In the genomic region with DNA sequence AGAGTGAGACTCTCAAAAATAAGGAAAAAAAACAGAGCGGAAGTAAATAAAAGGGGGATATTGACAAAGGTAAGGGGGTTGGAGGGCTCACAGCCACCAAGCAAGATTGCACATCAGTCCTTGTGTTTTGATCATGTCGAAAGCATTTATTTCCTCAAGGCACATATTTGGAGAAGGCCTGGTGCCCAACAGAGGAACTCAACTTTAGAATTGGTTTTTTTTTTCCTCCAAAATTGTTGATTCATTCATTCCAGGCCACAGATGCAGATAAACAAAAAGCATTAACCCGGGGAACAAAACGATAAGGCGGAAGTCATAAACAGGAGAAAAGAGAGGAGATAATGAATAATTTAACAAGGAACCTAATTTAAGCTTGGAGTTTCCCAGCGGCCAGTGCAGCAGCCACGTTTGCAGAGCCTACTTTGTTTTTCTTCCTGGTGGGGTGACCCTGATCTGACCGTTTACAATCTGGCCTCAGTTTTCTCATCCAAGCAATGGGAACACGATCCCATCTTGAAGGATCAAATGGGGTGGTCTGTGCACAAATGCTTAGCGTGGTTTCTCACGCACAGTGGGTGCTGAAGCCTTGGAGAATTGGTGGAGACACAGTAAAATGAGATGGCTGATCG, we compare ENCODE assay signal across 17 cellular contexts. TPM values are rescaled to one million over a fixed set of nuclear protein-coding genes. Genes with fewer than 3 reads are reported as not detected.
"Had no signal": no experiment of that assay in that cellular context is flagged by ENCODE, and none has a peak within 500 bp of the region (broad histone marks: within the 10 kb centered on the region; RNA-seq: fewer than 3 reads in every experiment).

No MANE protein-coding gene starts in this region.

- H3K4me3 Mint-ChIP-seq: activated naive CD4-positive, alpha-beta T cell treated with anti-CD3 and anti-CD28 coated beads, Interleukin-2, amount 50 U/mL, for 24 hours; dendritic cell treated with granulocyte-macrophage colony-stimulating factor and Interleukin-4, amounts not matched to agents 40 ng/mL and 50 ng/mL, for 4 days had no signal

- H3K9ac ChIP-seq: parathyroid adenoma had no signal

- H3K9me3 Mint-ChIP-seq: dendritic cell treated with granulocyte-macrophage colony-stimulating factor and Interleukin-4, amounts not matched to agents 40 ng/mL and 50 ng/mL, for 4 days had no signal

- H3K27ac Mint-ChIP-seq: activated naive CD4-positive, alpha-beta T cell treated with anti-CD3 and anti-CD28 coated beads, Interleukin-2, amount 50 U/mL, for 24 hours; activated T-cell treated with anti-CD3 and anti-CD28 coated beads, Interleukin-2, amount 50 U/mL, for 72 hours; dendritic cell treated with granulocyte-macrophage colony-stimulating factor and Interleukin-4, amounts not matched to agents 40 ng/mL and 50 ng/mL, for 4 days had no signal

- H3K4me1 ChIP-seq: parathyroid adenoma had no signal

- H2AFZ ChIP-seq: parathyroid adenoma had no signal

- ATAC-seq: activated T-cell treated with anti-CD3 and anti-CD28 coated beads, Interleukin-2, amount 50 U/mL, for 72 hours; esophagus mucosa; mucosa of descending colon had no signal

- H3K79me2 ChIP-seq: parathyroid adenoma had no signal

- H3K4me3 ChIP-seq: adrenal gland, mucosa of descending colon had no signal

- H3K9me3 ChIP-seq: adrenal gland, mucosa of descending colon, neutrophil had no signal

- H3K36me3 ChIP-seq: adrenal gland, neutrophil had no signal

- DNase-seq: activated CD4-positive, alpha-beta T cell treated with anti-CD3 and anti-CD28 coated beads, Interleukin-2, amount 50 U/mL, for 4 hours; activated gamma-delta T cell; activated T-cell treated with anti-CD3 and anti-CD28 coated beads, Interleukin-2, amount 50 U/mL, for 72 hours; adrenal gland; cerebellar nuclear complex; effector CD8-positive, alpha-beta T cell; mesenchymal stem cell; mucosa of descending colon; naive B cell; stimulated activated naive CD4-positive, alpha-beta T cell; T1000 had no signal

- H3K36me3 Mint-ChIP-seq: activated naive CD4-positive, alpha-beta T cell treated with anti-CD3 and anti-CD28 coated beads, Interleukin-2, amount 50 U/mL, for 24 hours had no signal

- H3K27ac ChIP-seq: adrenal gland, neutrophil, parathyroid adenoma had no signal

RNA-seq across cellular contexts. Expression of a gene that starts 2.1 kb away (rescaled TPM):
- total RNA-seq: T-helper 1 cell treated with Interleukin-12 subunit alpha and Interleukin-12 subunit beta and Interleukin-4 antibody, amounts not matched to agents 30 ng/mL and 1 ng/mL, for 36 hours had no signal
